ENCODE assay signal across 1 cellular context in genomic region chr19:1421958-1422305, GRCh38.
TF ChIP-seq lines count a peak whose summit lies in the region.

No MANE protein-coding gene starts in this region.

TF ChIP-seq in GM23338, 12 proteins besides CTCF, POLR2A, EP300 and RAD21:
- TF ChIP-seq ZNF462 (CRISPR knock-in tag; IDR thresholded peaks at IDR 0.05) (no peak), REST (IDR thresholded peaks at IDR 0.05; ENCODE audit: unreplicated experiment) (no peak), ETS1 (IDR thresholded peaks at IDR 0.05) (no peak), POLR2AphosphoS5 (IDR thresholded peaks at IDR 0.05; ENCODE audit: low read depth) (no peak), JUNB (IDR thresholded peaks at IDR 0.05; ENCODE audit: unreplicated experiment) (no peak), ZNF331 (CRISPR knock-in tag; IDR thresholded peaks at IDR 0.05; ENCODE audit: low read depth) (no peak), ZNF114 (CRISPR knock-in tag; IDR thresholded peaks at IDR 0.05) (no peak), EZH2phosphoT487 (IDR thresholded peaks at IDR 0.05; ENCODE audit: unreplicated experiment) (no peak), STAT1 (IDR thresholded peaks at IDR 0.05; ENCODE audit: unreplicated experiment) (no peak), CREB1 (CRISPR knock-in tag; IDR thresholded peaks at IDR 0.05; ENCODE audit: low read depth) (no peak), NANOG (IDR thresholded peaks at IDR 0.05; ENCODE audit: borderline replicate concordance) (no peak), EZH2 (IDR thresholded peaks at IDR 0.05; ENCODE audit: low read depth, unreplicated experiment) (no peak)
